ENCODE assay signal across 8 cellular contexts in the genomic region with DNA sequence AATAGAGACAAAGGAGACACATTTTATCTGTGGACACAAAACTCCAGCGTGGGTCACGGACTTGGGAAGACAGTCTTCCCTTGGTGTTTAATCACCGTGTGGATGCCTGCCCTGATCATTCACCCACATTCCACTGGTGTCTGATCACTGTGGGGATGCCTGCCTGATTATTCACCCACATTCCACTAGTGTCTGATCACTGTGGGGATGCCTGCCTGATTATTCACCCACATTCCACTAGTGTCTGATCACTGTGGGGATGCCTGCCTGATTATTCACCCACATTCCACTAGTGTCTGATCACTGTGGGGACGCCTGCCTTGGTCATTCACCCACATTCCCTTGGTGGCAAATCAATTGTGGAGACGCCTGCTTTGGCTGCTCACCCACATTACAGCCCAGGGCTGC.
DNase-seq lines count a peak whose midpoint lies in the region; TF ChIP-seq lines count a peak whose summit lies in the region.
"Not testable (repeated sequence)": the region's sequence is repeated elsewhere in the genome, so short reads cannot be mapped to it uniquely, and the experiment has no call there.

No MANE protein-coding gene starts in this region.

- not testable (repeated sequence) for H3K27me3 ChIP-seq in SJCRH30

- not testable (repeated sequence) for TF ChIP-seq CTCF in astrocyte of the spinal cord (IDR thresholded peaks at IDR 0.05; ENCODE audit: low read depth, low read length); epithelial cell of esophagus (IDR thresholded peaks at IDR 0.05; ENCODE audit: insufficient read depth, low read depth, low read length, missing control alignments); foreskin fibroblast (IDR thresholded peaks at IDR 0.05; ENCODE audit: low read depth, low read length)

- H3K4me3 ChIP-seq in SJCRH30; astrocyte of the spinal cord (ENCODE audit: low read depth, low read length); epithelial cell of esophagus (ENCODE audit: low read length); foreskin fibroblast (ENCODE audit: low read depth in 1 of 2, low read length in 2 of 2): not testable (repeated sequence)

- not testable (repeated sequence) for H3K36me3 ChIP-seq in SJCRH30

- DNase-seq in AG20443 (ENCODE audit: low spot score) (peak; percentile 15), HS-27A (ENCODE audit: low read depth) (peak; percentile 30), SJCRH30 (peak in 1 of 2 experiments; percentile 11), astrocyte of the spinal cord (ENCODE audit: low read depth, low spot score) (peak; percentile 49), epithelial cell of esophagus (ENCODE audit: low read depth) (peak; percentile 45), foreskin fibroblast (peak; percentile 57 to 70), myocyte (ENCODE audit: low read depth) (peak; percentile 47), stromal cell of bone marrow (ENCODE audit: low read depth) (peak; percentile 10)

- peak overlapping the region; percentile 7; the same call in 1 of the 2 replicates for H3K27ac ChIP-seq in SJCRH30

- in situ Hi-C loops in astrocyte of the spinal cord (cut with HindIII; ENCODE audit: low sequenced_read_pairs), result not testable (repeated sequence)

- not testable (repeated sequence) for H3K9me3 ChIP-seq in SJCRH30 (replicated peaks)

- H3K4me1 ChIP-seq in SJCRH30, result not testable (repeated sequence)
